12 cellular contexts compared by ENCODE assay signal in the genomic region with DNA sequence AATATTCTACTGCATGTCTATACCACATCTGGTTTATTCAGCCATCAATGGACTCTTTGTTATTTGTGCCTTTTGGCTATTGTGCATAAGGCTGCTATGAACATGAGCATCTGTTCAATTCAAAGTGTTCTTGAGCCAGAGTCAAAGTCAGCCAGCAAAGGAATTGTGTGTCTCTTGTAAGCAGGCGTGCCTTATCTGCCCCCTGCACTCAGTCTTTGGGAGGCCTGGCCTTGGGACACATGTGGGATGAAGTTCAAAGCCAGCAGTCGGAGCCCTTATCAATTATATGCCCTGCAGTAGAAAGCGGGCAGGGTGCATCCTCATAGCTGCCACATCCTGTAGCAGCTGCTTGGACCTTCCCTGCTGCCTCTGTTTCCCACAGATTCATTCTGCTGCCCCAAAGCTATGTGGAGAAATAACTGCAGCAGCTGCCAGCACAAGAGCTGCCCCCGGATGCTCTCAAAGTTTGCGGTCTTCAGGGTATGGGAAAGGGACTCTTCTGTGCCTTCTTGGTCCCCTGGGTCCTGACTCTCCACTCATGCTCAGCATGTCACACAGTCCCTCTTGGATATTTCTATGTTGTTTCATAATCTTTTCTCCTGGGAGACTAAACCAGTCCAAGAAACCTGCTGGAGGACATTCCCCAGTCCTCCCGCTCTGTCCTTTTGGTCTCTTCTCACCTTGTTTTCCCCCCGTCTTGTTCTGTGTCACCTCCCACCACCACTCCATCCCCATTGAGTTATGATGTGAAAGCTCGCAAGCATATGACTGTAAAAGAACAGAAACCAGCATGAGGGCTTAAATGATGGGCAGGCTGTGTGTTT. TPM values are rescaled to one million over a fixed set of nuclear protein-coding genes. Genes with fewer than 3 reads are reported as not detected.
DNase-seq lines count a peak whose midpoint lies in the region; ATAC-seq, FAIRE-seq and TF ChIP-seq lines count a peak whose summit lies in the region.
"Had no signal": no experiment of that assay in that cellular context is flagged by ENCODE, and none has a peak within 500 bp of the region (broad histone marks: within the 10 kb centered on the region; RNA-seq: fewer than 3 reads in every experiment).

No MANE protein-coding gene starts in this region.

- DNase-seq in HUDEP-2 (lab: John Stamatoyannopoulos, UW; ENCODE audit: unreplicated experiment in 76 of 76) (peak in 75 of 76 experiments; percentile 25 to 95 (median 84)), caudate nucleus (lab: John Stamatoyannopoulos, UW) (no peak), keratinocyte (ENCODE audit: low read depth, low spot score) (no peak), stomach (no peak), AML-193 (lab: John Stamatoyannopoulos, UW) (no peak)
- DNase-seq in stimulated activated CD8-positive, alpha-beta memory T cell treated with anti-CD3 and anti-CD28 coated beads, Interleukin-4, amount 100 ng/mL, for 48 hours, result no peak
- DNase-seq: DND-41, NCI-H2171 treated with DMSO at 0.1 percent for 48 hours, posterior cingulate gyrus, T-helper 9 cell had no signal

- H3K9me3 ChIP-seq in keratinocyte (ENCODE audit: control insufficient read depth, low read depth, low read length) (no peaks in the 10 kb centered on the region), stomach (no peaks in the 10 kb centered on the region)

- TF ChIP-seq CTCF in keratinocyte (optimal IDR thresholded peaks at IDR 0.05 in 1 of 3, IDR thresholded peaks at IDR 0.05 in 1 of 3, conservative IDR thresholded peaks at IDR 0.05 in 1 of 3; ENCODE audit: extremely low read depth in 1 of 3, insufficient read depth in 2 of 3, low read length in 3 of 3) (no peak), stomach (IDR thresholded peaks at IDR 0.05) (no peak)

- H3K36me3 ChIP-seq in keratinocyte (ENCODE audit: control insufficient read depth in 2 of 2, extremely low read depth in 1 of 2, insufficient read depth in 2 of 2, low read length in 2 of 2) (peaks cover 12 to 25% of the 10 kb centered on the region in 2 experiments), stomach (peaks cover 26 to 99% (median 96%) of the 10 kb centered on the region in 4 donors)

- H2AFZ ChIP-seq in keratinocyte (ENCODE audit: control insufficient read depth, low read length), result no peak overlapping the region

- peaks cover 22% of the 10 kb centered on the region for H3K4me1 ChIP-seq in keratinocyte (ENCODE audit: control insufficient read depth, extremely low read depth, insufficient read depth, low read length)
- peaks cover 6 to 47% (median 22%) of the 10 kb centered on the region in 4 donors for H3K4me1 ChIP-seq in stomach

- H3K27ac ChIP-seq in caudate nucleus (ENCODE audit: low read depth, low read length), result peak overlapping the region; percentile 29
- H3K27ac ChIP-seq in keratinocyte (ENCODE audit: control insufficient read depth, insufficient read depth, low read length), result peak overlapping the region; percentile 42
- peak overlapping the region in 4 of 5 donors; percentile 44 to 96 (median 68) for H3K27ac ChIP-seq in stomach

- WGBS in stomach, 5 donors, result 73 to 84% (median 78%) methylated on average over 8 of the region's 8 CpGs

- H3K27me3 ChIP-seq in keratinocyte (ENCODE audit: control insufficient read depth, extremely low read depth, insufficient read depth, low read length) (no peaks in the 10 kb centered on the region), stomach (no peaks in the 10 kb centered on the region)

- H4K20me1 ChIP-seq in keratinocyte (ENCODE audit: control insufficient read depth, extremely low read depth, insufficient read depth, low read length), result no peaks in the 10 kb centered on the region

- no peak for TF ChIP-seq EP300 in stomach (IDR thresholded peaks at IDR 0.05)

- H3K9me1 ChIP-seq in keratinocyte (ENCODE audit: control insufficient read depth, extremely low read depth, insufficient read depth, low read length), result no peaks in the 10 kb centered on the region

- no peak overlapping the region for H3K4me3 ChIP-seq in keratinocyte (ENCODE audit: control insufficient read depth in 2 of 3, extremely low read depth in 1 of 3, insufficient read depth in 2 of 3, low read depth in 1 of 3, low read length in 3 of 3)
- no peak overlapping the region for H3K4me3 ChIP-seq in stomach

- no peak for ATAC-seq in HG02852 (IDR thresholded peaks at IDR 0.05; ENCODE audit: unreplicated experiment)
- ATAC-seq in HG03469 (IDR thresholded peaks at IDR 0.05; ENCODE audit: unreplicated experiment), result no peak

- intact Hi-C loops in stomach (cut with DNase I; ENCODE audit: low total_unique reads), result no loop called here

- peak; percentile 5 for FAIRE-seq in keratinocyte (lab: Jason Lieb, UNC)

- H3K4me2 ChIP-seq in keratinocyte (ENCODE audit: control insufficient read depth, extremely low read depth, insufficient read depth, low read depth, low read length), result peak overlapping the region; percentile 19

- no peak overlapping the region for H3K9ac ChIP-seq in keratinocyte (ENCODE audit: control insufficient read depth, extremely low read depth, insufficient read depth, low read length)

- no peak for TF ChIP-seq POLR2A in stomach (IDR thresholded peaks at IDR 0.05)

- dilution Hi-C loops in keratinocyte (cut with MboI; ENCODE audit: extremely low pct_ligation_motif_present, low sequenced_read_pairs), result no loop called here

- H3K79me2 ChIP-seq in keratinocyte (ENCODE audit: control insufficient read depth, insufficient read depth, low read length), result no peaks in the 10 kb centered on the region

RNA-seq across cellular contexts. Expression of a gene that starts 35.9 kb away (rescaled TPM):
- polyA plus RNA-seq in keratinocyte (100.0 to 121 TPM (median 101 TPM) in 3 replicates), stomach (100 to 1,000 TPM in 1 of 3 donors, 10 to 100 TPM in 2; 35.3 to 174 (median 45.6) TPM)
- 20.5 TPM for polyA plus RNA-seq in keratinocyte (2011; ENCODE audit: low read depth)
- 43.3 and 64.2 TPM in 2 replicates for polyA plus RNA-seq in keratinocyte (2011; cell fraction: cytosol; rRNA removed)
- 80.3 and 89.8 TPM in 2 replicates for polyA plus RNA-seq in keratinocyte (2011; cell fraction: nucleus; rRNA removed)
- polyA plus RNA-seq in keratinocyte (2012; ENCODE audit: low replicate concordance), result 60.8 and 77.7 TPM in 2 replicates
- 31.5 to 57.7 TPM (median 44.8 TPM) in 3 replicates for polyA minus RNA-seq in keratinocyte
- 58.7 TPM for polyA minus RNA-seq in keratinocyte (2011; cell fraction: cytosol; rRNA and poly(A)+ RNA removed)
- 66.6 and 104 TPM in 2 replicates for polyA minus RNA-seq in keratinocyte (2011; cell fraction: nucleus; rRNA and poly(A)+ RNA removed)
- 100 to 1,000 TPM in 4 of 5 donors, 10 to 100 TPM in 1; 85.7 to 238 (median 137) TPM for total RNA-seq in stomach

Comparison
In these comparisons a context has a peak if more than half of its experiments do, and no peak if none do; other contexts are left out.
1. DNase-seq: peak in HUDEP-2 (75 of 76); none in caudate nucleus (0 of 61), keratinocyte (single experiment), stomach (single experiment), stimulated activated CD8-positive, alpha-beta memory T cell treated with anti-CD3 and anti-CD28 coated beads, Interleukin-4, amount 100 ng/mL, for 48 hours (single experiment) and AML-193 (0 of 2).
2. Peak in every context shown above with its lines, with median percentiles within 50 percentile points of each other: H3K27ac ChIP-seq.